Comparison of ENCODE assay signal across 11 cellular contexts in the genomic region with DNA sequence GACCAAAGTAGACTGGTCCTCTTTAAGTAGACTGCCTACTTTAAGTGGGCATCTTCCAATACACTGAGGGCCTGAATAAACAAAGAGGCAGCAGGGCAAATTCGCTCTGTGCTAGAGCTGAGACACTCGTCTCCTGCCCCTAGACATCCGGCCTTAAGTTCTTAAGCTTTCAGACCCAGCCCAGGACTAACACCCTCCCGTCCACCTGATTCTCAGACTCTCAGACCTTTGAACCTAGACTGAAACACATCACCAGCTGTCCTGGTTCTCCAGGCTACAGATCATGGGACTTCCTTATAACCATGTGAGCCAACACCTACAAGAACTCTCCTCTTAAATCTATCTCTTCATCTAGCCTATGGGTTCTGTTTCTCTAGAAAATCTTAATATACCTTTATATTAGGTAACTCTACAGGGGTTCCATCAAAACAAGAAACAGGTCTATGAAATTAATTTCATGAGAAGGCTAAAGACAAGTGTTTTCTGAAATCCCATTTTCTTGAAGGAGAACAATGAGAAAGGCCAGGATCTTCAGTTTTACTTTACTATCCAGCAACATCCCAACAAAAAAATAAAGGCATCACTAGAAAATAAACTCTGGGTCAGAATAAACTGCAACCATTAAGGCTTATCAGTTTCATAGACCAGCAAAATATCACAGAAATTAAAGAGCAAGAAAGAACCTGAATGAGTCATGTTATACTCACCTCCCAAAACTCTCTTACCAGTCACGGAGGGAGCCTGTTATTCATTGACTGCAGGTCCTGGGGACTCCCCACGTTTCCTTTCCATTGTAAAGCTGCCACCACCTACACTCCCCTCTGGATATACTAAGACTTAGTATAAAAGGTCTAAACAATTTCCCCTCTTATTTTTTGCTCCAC. TPM values are rescaled to one million over a fixed set of nuclear protein-coding genes. Genes with fewer than 3 reads are reported as not detected.
DNase-seq lines count a peak whose midpoint lies in the region; ATAC-seq and TF ChIP-seq lines count a peak whose summit lies in the region.
"Had no signal": no experiment of that assay in that cellular context is flagged by ENCODE, and none has a peak within 500 bp of the region (broad histone marks: within the 10 kb centered on the region; RNA-seq: fewer than 3 reads in every experiment).

No MANE protein-coding gene starts in this region.

- H3K9me3 Mint-ChIP-seq in activated T-helper 17 cell treated with anti-CD3 and anti-CD28 coated beads, Interleukin-2, amount 50 U/mL, for 72 hours: no peaks in the 10 kb centered on the region
- H3K9me3 Mint-ChIP-seq: CD8-positive, alpha-beta T cell had no signal

- no peaks in the 10 kb centered on the region for H3K36me3 Mint-ChIP-seq in activated T-helper 17 cell treated with anti-CD3 and anti-CD28 coated beads, Interleukin-2, amount 50 U/mL, for 72 hours (ENCODE audit: low read depth)
- H3K36me3 Mint-ChIP-seq: CD8-positive, alpha-beta T cell had no signal

- H3K4me1 ChIP-seq in right cardiac atrium (ENCODE audit: control insufficient read depth, insufficient read depth, low read length): no peaks in the 10 kb centered on the region
- H3K4me1 ChIP-seq in heart left ventricle: peaks cover 0 to 26% (median 3%) of the 10 kb centered on the region in 12 donors
- H3K4me1 ChIP-seq in mesenchymal stem cell (ENCODE audit: control insufficient read depth, insufficient read depth, low read depth, low read length): peaks cover 2% of the 10 kb centered on the region

- H2BK15ac ChIP-seq in mesenchymal stem cell (ENCODE audit: low read depth, poor library complexity, severe bottlenecking): no peak overlapping the region

- intact Hi-C loops in right cardiac atrium (cut with DNase I): no loop called here
- intact Hi-C loops in heart left ventricle (cut with DNase I): no loop called here

- peak overlapping the region; percentile 58 for H2BK5ac ChIP-seq in mesenchymal stem cell (ENCODE audit: low read depth, low read length, poor library complexity, severe bottlenecking)

- no peak overlapping the region for H3K14ac ChIP-seq in mesenchymal stem cell (ENCODE audit: low read length in 2 of 2)

- H3K23ac ChIP-seq in mesenchymal stem cell (ENCODE audit: low read length in 2 of 2): no peak overlapping the region

- H3K27me3 Mint-ChIP-seq in activated T-helper 17 cell treated with anti-CD3 and anti-CD28 coated beads, Interleukin-2, amount 50 U/mL, for 72 hours: no peaks in the 10 kb centered on the region

- no peak for TF ChIP-seq CTCF in heart left ventricle (IDR thresholded peaks at IDR 0.05)

- H2BK120ac ChIP-seq in mesenchymal stem cell (ENCODE audit: low read depth, low read length): no peak overlapping the region

- peak overlapping the region; percentile 98 for H2AK5ac ChIP-seq in mesenchymal stem cell (ENCODE audit: low read length, severe bottlenecking)

- no peak overlapping the region for H3K27ac Mint-ChIP-seq in activated T-helper 17 cell treated with anti-CD3 and anti-CD28 coated beads, Interleukin-2, amount 50 U/mL, for 72 hours
- H3K27ac Mint-ChIP-seq: CD8-positive, alpha-beta T cell had no signal

- no peak overlapping the region for H3K9ac ChIP-seq in mesenchymal stem cell (ENCODE audit: low read length)

- H3K18ac ChIP-seq in mesenchymal stem cell (ENCODE audit: low read depth in 1 of 2, low read length in 2 of 2): no peak overlapping the region

- no peaks in the 10 kb centered on the region for H3K4me1 Mint-ChIP-seq in activated T-helper 17 cell treated with anti-CD3 and anti-CD28 coated beads, Interleukin-2, amount 50 U/mL, for 72 hours

- no peaks in the 10 kb centered on the region for H3K27me3 ChIP-seq in right cardiac atrium (ENCODE audit: control insufficient read depth, insufficient read depth)
- no peaks in the 10 kb centered on the region for H3K27me3 ChIP-seq in heart left ventricle
- no peaks in the 10 kb centered on the region for H3K27me3 ChIP-seq in mesenchymal stem cell (ENCODE audit: control insufficient read depth in 1 of 2, insufficient read depth in 1 of 2, low read length in 2 of 2)

- TF ChIP-seq POLR2A in heart left ventricle (IDR thresholded peaks at IDR 0.05): no peak

- H2AFZ ChIP-seq in mesenchymal stem cell (ENCODE audit: low read depth, low read length): no peak overlapping the region

- no peak overlapping the region for H4K8ac ChIP-seq in mesenchymal stem cell (ENCODE audit: low read length)

- H3K4me2 ChIP-seq in mesenchymal stem cell (ENCODE audit: low read length, poor library complexity, severe bottlenecking): no peak overlapping the region

- peaks cover 36% of the 10 kb centered on the region for H3K79me1 ChIP-seq in mesenchymal stem cell (replicated peaks; ENCODE audit: low read length, poor library complexity, severe bottlenecking)

- DNase-seq in right cardiac atrium: no peak
- no peak for DNase-seq in heart left ventricle
- no peak for DNase-seq in mesenchymal stem cell
- no peak for DNase-seq in cerebellum (ENCODE audit: low spot score)
- DNase-seq in NCI-H128 (lab: John Stamatoyannopoulos, UW; ENCODE audit: unreplicated experiment): no peak
- DNase-seq in caudate nucleus (lab: John Stamatoyannopoulos, UW): no peak
- DNase-seq: CD8-positive, alpha-beta T cell; erythroblast had no signal

- H3K4me3 Mint-ChIP-seq in activated T-helper 17 cell treated with anti-CD3 and anti-CD28 coated beads, Interleukin-2, amount 50 U/mL, for 72 hours: no peak overlapping the region
- H3K4me3 Mint-ChIP-seq: CD8-positive, alpha-beta T cell had no signal

- peak in 1 of 2 donors; percentile 36 for ATAC-seq in right cardiac atrium
- ATAC-seq in heart left ventricle: no peak
- peak; percentile 93 for ATAC-seq in activated T-helper 17 cell treated with anti-CD3 and anti-CD28 coated beads, Interleukin-2, amount 50 U/mL, for 72 hours (replicated peaks)
- ATAC-seq in GM21528 (IDR thresholded peaks at IDR 0.05; ENCODE audit: low FRiP score, unreplicated experiment): no peak
- ATAC-seq: CD8-positive, alpha-beta T cell had no signal

- peak overlapping the region in 1 of 2 experiments; percentile 54 for H2BK12ac ChIP-seq in mesenchymal stem cell (ENCODE audit: low read length in 2 of 2)

- no peak overlapping the region for H4K91ac ChIP-seq in mesenchymal stem cell (ENCODE audit: low read length)

- H3K4ac ChIP-seq in mesenchymal stem cell (ENCODE audit: low read depth in 1 of 2, low read length in 2 of 2): peak overlapping the region in 1 of 2 experiments; percentile 58

- H3K27ac ChIP-seq in right cardiac atrium (ENCODE audit: low read length) (peak overlapping the region; percentile 25), heart left ventricle (peak overlapping the region in 6 of 12 donors; percentile 31 to 62 (median 50)), mesenchymal stem cell (ENCODE audit: low read length, poor library complexity, severe bottlenecking) (no peak overlapping the region), caudate nucleus (ENCODE audit: low read depth, low read length) (no peak overlapping the region)
- H3K27ac ChIP-seq: SK-N-MC had no signal

- 86% methylated on average over 6 of the region's 6 CpGs for WGBS in right cardiac atrium
- 75 to 86% (median 80%) methylated on average over 6 of the region's 6 CpGs for WGBS in heart left ventricle, 4 donors
- 71% methylated on average over 6 of the region's 6 CpGs for WGBS in mesenchymal stem cell

- no peaks in the 10 kb centered on the region for H3K36me3 ChIP-seq in heart left ventricle
- H3K36me3 ChIP-seq in mesenchymal stem cell (ENCODE audit: control insufficient read depth in 1 of 2, insufficient read depth in 2 of 2, low read depth in 1 of 2, low read length in 2 of 2): no peaks in the 10 kb centered on the region

- H3K4me3 ChIP-seq in right cardiac atrium (ENCODE audit: low read length): no peak overlapping the region
- no peak overlapping the region for H3K4me3 ChIP-seq in heart left ventricle
- no peak overlapping the region for H3K4me3 ChIP-seq in mesenchymal stem cell (ENCODE audit: insufficient read depth in 1 of 2, low read depth in 1 of 2, low read length in 2 of 2)
- H3K4me3 ChIP-seq: SK-N-MC had no signal

- no peaks in the 10 kb centered on the region for H3K9me3 ChIP-seq in right cardiac atrium (ENCODE audit: control insufficient read depth, low read length)
- H3K9me3 ChIP-seq in heart left ventricle: no peaks in the 10 kb centered on the region
- H3K9me3 ChIP-seq in mesenchymal stem cell (ENCODE audit: control insufficient read depth, low read length): no peaks in the 10 kb centered on the region

RNA-seq across cellular contexts. Expression of a gene that starts 14.8 kb away (rescaled TPM):
- total RNA-seq in right cardiac atrium (10 to 100 TPM; 28.4 to 40.4 (median 31.4) TPM), heart left ventricle (10 to 100 TPM; 18.2 to 43.9 (median 22.0) TPM), cerebellum (69.7 TPM)
- polyA plus RNA-seq in right cardiac atrium (15.6 TPM), heart left ventricle (10 to 100 TPM in 1 of 2 donors, 1 to 10 TPM in 1; 9.6 to 11.2 TPM)
- 1 to 10 TPM in 1 of 2 donors, under 1 TPM in 1; 0.71 to 1.2 TPM for total RNA-seq in activated T-helper 17 cell treated with anti-CD3 and anti-CD28 coated beads, Interleukin-2, amount 50 U/mL, for 72 hours
- polyA plus RNA-seq in mesenchymal stem cell (2013, experiment 1 of 2): 19.9 TPM
- 19.8 TPM for polyA plus RNA-seq in mesenchymal stem cell (2013, experiment 2 of 2)

Comparison
In these comparisons a context has a peak if more than half of its experiments do, and no peak if none do; other contexts are left out.
1. RNA of a gene that starts 14.8 kb away (total RNA-seq): 69.7 TPM in cerebellum (single experiment), 28.4 to 40.4 TPM in right cardiac atrium and 18.2 to 43.9 TPM in heart left ventricle; 0.71 to 1.2 TPM in activated T-helper 17 cell treated with anti-CD3 and anti-CD28 coated beads, Interleukin-2, amount 50 U/mL, for 72 hours; every median in the first group is over 4 times any median in the second.